In genomic region chr4:79413032-79413431, GRCh38 we compare ENCODE assay signal across 23 cellular contexts. TPM values are rescaled to one million over a fixed set of nuclear protein-coding genes. Genes with fewer than 3 reads are reported as not detected.
"Had no signal": no experiment of that assay in that cellular context is flagged by ENCODE, and none has a peak within 500 bp of the region (broad histone marks: within the 10 kb centered on the region; RNA-seq: fewer than 3 reads in every experiment).

No MANE protein-coding gene starts in this region.

- H3K36me3 ChIP-seq: esophagus squamous epithelium, tibial artery had no signal

- ATAC-seq: activated naive CD4-positive, alpha-beta T cell treated with anti-CD3 and anti-CD28 coated beads, Interleukin-2, amount 50 U/mL, for 72 hours; body of pancreas; left ventricle myocardium superior; mucosa of descending colon; naive thymus-derived CD4-positive, alpha-beta T cell; stimulated activated naive B cell treated with anti-CD40 and anti-IgM and Interleukin-4, amounts not matched to agents 10 μg/mL and 1 μg/mL and 100 μg/mL, for 72 hours; WTC11 had no signal

- H3K4me1 ChIP-seq: body of pancreas, esophagus squamous epithelium, tibial artery had no signal

- H3K4me3 ChIP-seq: body of pancreas, coronary artery, esophagus squamous epithelium, hepatocyte, mucosa of descending colon, tibial artery had no signal

- H3K27ac ChIP-seq: body of pancreas, coronary artery, esophagus squamous epithelium, hepatocyte, tibial artery had no signal

- H3K9me3 ChIP-seq: body of pancreas, esophagus squamous epithelium, mucosa of descending colon, tibial artery had no signal

- DNase-seq: activated CD4-positive, alpha-beta memory T cell treated with anti-CD3 and anti-CD28 coated beads, Interleukin-2, amount 10 ng/mL, durations not matched to agents 7 days and 5 days; activated CD4-positive, alpha-beta T cell treated with anti-CD3 and anti-CD28 coated beads for 4 hours; activated gamma-delta T cell; activated T-cell treated with anti-CD3 and anti-CD28 coated beads, Interleukin-2, amount 50 U/mL, for 48 hours; body of pancreas; central memory CD4-positive, alpha-beta T cell; esophagus squamous epithelium; islet precursor cell; left ventricle myocardium superior; mucosa of descending colon; naive thymus-derived CD4-positive, alpha-beta T cell; nucleus accumbens; posterior cingulate gyrus; stimulated activated CD4-positive, alpha-beta T cell treated with anti-CD3 and anti-CD28 coated beads, Interleukin-2, amount 100 ng/mL, for 48 hours; stimulated activated naive B cell treated with anti-CD40 and anti-IgM and Interleukin-4, amounts not matched to agents 10 μg/mL and 1 μg/mL and 100 μg/mL, for 72 hours; tibial artery had no signal

- H2AFZ ChIP-seq: hepatocyte had no signal

- H3K27me3 ChIP-seq: body of pancreas, esophagus squamous epithelium, hepatocyte, tibial artery had no signal

RNA-seq across cellular contexts. Expression of gene GK2, which starts 5.0 kb away (rescaled TPM):
- total RNA-seq: activated CD4-positive, alpha-beta memory T cell treated with anti-CD3 and anti-CD28 coated beads, Interleukin-2, amount 10 ng/mL, durations not matched to agents 7 days and 5 days; activated naive CD4-positive, alpha-beta T cell treated with anti-CD3 and anti-CD28 coated beads, Interleukin-2, amount 50 U/mL, for 72 hours; body of pancreas; esophagus squamous epithelium; fibroblast of villous mesenchyme; glomerular endothelial cell; hepatocyte; left ventricle myocardium superior; mucosa of descending colon; naive thymus-derived CD4-positive, alpha-beta T cell; skeletal muscle tissue; WTC11 had no signal
